25 cellular contexts compared by ENCODE assay signal in genomic region chr14:23358553-23359166, GRCh38. TPM values are rescaled to one million over a fixed set of nuclear protein-coding genes. Genes with fewer than 3 reads are reported as not detected.
DNase-seq lines count a peak whose midpoint lies in the region; ATAC-seq, FAIRE-seq and TF ChIP-seq lines count a peak whose summit lies in the region.
"Had no signal": no experiment of that assay in that cellular context is flagged by ENCODE, and none has a peak within 500 bp of the region (broad histone marks: within the 10 kb centered on the region; RNA-seq: fewer than 3 reads in every experiment).

No MANE protein-coding gene starts in this region.

- DNase-seq in WERI-Rb-1 (no peak), epidermal melanocyte (ENCODE audit: insufficient read length, low spot score) (peak; percentile 3), osteoblast (ENCODE audit: insufficient read length, low spot score, missing footprints) (peak; percentile 66), GM20000 (ENCODE audit: low spot score) (no peak), GM12892 (ENCODE audit: insufficient read length) (no peak)
- DNase-seq: activated CD4-positive, alpha-beta T cell treated with anti-CD3 and anti-CD28 coated beads, Interleukin-2, amount 10 ng/mL, durations not matched to agents 24 days and 14 days; activated CD8-positive, alpha-beta memory T cell treated with anti-CD3 and anti-CD28 coated beads, Interleukin-2, amount 10 ng/mL, durations not matched to agents 7 days and 5 days; activated naive CD8-positive, alpha-beta T cell treated with anti-CD3 and anti-CD28 coated beads, Interleukin-2, amount 10 ng/mL, durations not matched to agents 7 days and 5 days; heart right ventricle; Kasumi-1; left ventricle myocardium superior; mucosa of descending colon; NCI-H1092; NCI-H2029 treated with DMSO at 0.1 percent for 48 hours; NCI-H345; right cardiac atrium; stimulated activated CD8-positive, alpha-beta memory T cell treated with anti-CD3 and anti-CD28 coated beads, Interleukin-4, amount 100 ng/mL, for 48 hours had no signal

- FAIRE-seq in GM12892 (lab: Jason Lieb, UNC) = no peak
- FAIRE-seq: colon, endometrium, urothelium cell line had no signal

- H4K20me1 ChIP-seq in osteoblast (ENCODE audit: insufficient read depth, low read length) = no peaks in the 10 kb centered on the region

- H3K27me3 ChIP-seq in WERI-Rb-1 (ENCODE audit: insufficient read depth, low read depth, severe bottlenecking) (no peaks in the 10 kb centered on the region), osteoblast (ENCODE audit: insufficient read depth, low read length) (no peaks in the 10 kb centered on the region)

- H3K4me3 ChIP-seq in WERI-Rb-1 (ENCODE audit: low read depth, low read length) (no peak overlapping the region), osteoblast (ENCODE audit: insufficient read depth, low read length) (no peak overlapping the region)
- H3K4me3 ChIP-seq: HAP-1, heart right ventricle, mucosa of descending colon, SJSA1 had no signal

- peak overlapping the region; percentile 45 for H3K27ac ChIP-seq in WERI-Rb-1
- no peak overlapping the region for H3K27ac ChIP-seq in osteoblast (ENCODE audit: low read depth, low read length)
- H3K27ac ChIP-seq: heart right ventricle, SJSA1 had no signal

- H3K4me2 ChIP-seq in osteoblast (ENCODE audit: insufficient read depth, low read length) = no peak overlapping the region

- peaks cover 5% of the 10 kb centered on the region for H3K4me1 ChIP-seq in osteoblast (ENCODE audit: insufficient read depth, low read length)
- H3K4me1 ChIP-seq: HAP-1, SJSA1 had no signal

- H3K36me3 ChIP-seq in WERI-Rb-1 = peaks cover 60% of the 10 kb centered on the region
- peaks cover 12% of the 10 kb centered on the region for H3K36me3 ChIP-seq in osteoblast (ENCODE audit: insufficient read depth, low read length)
- H3K36me3 ChIP-seq: HAP-1, SJSA1 had no signal

- ATAC-seq in HG02642 (IDR thresholded peaks at IDR 0.05; ENCODE audit: poor library complexity, unreplicated experiment) = no peak
- ATAC-seq: activated CD8-positive, alpha-beta memory T cell treated with anti-CD3 and anti-CD28 coated beads, Interleukin-2, amount 10 ng/mL, durations not matched to agents 7 days and 5 days; mucosa of descending colon; right cardiac atrium had no signal

- H2AFZ ChIP-seq in osteoblast (ENCODE audit: low read length) = no peak overlapping the region

- TF ChIP-seq CTCF in WERI-Rb-1 (IDR thresholded peaks at IDR 0.05; ENCODE audit: low read depth, low read length) = no peak
- TF ChIP-seq CTCF in osteoblast (IDR thresholded peaks at IDR 0.05; ENCODE audit: extremely low read depth, low read depth, low read length) = no peak
- no peak for TF ChIP-seq CTCF in GM20000 (IDR thresholded peaks at IDR 0.05; ENCODE audit: extremely low read depth, missing control alignments)

- H3K9me3 ChIP-seq in WERI-Rb-1 (ENCODE audit: severe bottlenecking) = no peaks in the 10 kb centered on the region
- no peaks in the 10 kb centered on the region for H3K9me3 ChIP-seq in osteoblast (ENCODE audit: low read depth, low read length)
- H3K9me3 ChIP-seq: HAP-1, heart right ventricle, mucosa of descending colon, SJSA1 had no signal

- no peak for TF ChIP-seq POLR2A in GM12892 (IDR thresholded peaks at IDR 0.05; ENCODE audit: low read depth, low read length)

- no peaks in the 10 kb centered on the region for H3K79me2 ChIP-seq in osteoblast (ENCODE audit: insufficient read depth, low read length)

RNA-seq across cellular contexts. Expression of gene SLC22A17, which starts 6.0 kb away (rescaled TPM):
- 18.1 and 19.7 TPM in 2 replicates for total RNA-seq in osteoblast
- not detected for polyA plus RNA-seq in GM12892 (2012; ENCODE audit: missing spikeins)

RNA-seq across cellular contexts. Expression of gene EFS, which starts 6.3 kb away (rescaled TPM):
- 9.8 and 14.1 TPM in 2 replicates for total RNA-seq in osteoblast
- not detected for polyA plus RNA-seq in GM12892 (2012; ENCODE audit: missing spikeins)
- total RNA-seq: activated CD4-positive, alpha-beta T cell treated with anti-CD3 and anti-CD28 coated beads, Interleukin-2, amount 10 ng/mL, durations not matched to agents 24 days and 14 days; activated CD8-positive, alpha-beta memory T cell treated with anti-CD3 and anti-CD28 coated beads, Interleukin-2, amount 10 ng/mL, durations not matched to agents 7 days and 5 days; activated naive CD8-positive, alpha-beta T cell treated with anti-CD3 and anti-CD28 coated beads, Interleukin-2, amount 10 ng/mL, durations not matched to agents 7 days and 5 days; SJSA1 had no signal

RNA-seq across cellular contexts. Expression of gene IL25, which starts 13.9 kb away (rescaled TPM):
- total RNA-seq in osteoblast = not detected in 2 replicates
- polyA plus RNA-seq in GM12892 (2012; ENCODE audit: missing spikeins) = not detected
- total RNA-seq: activated CD4-positive, alpha-beta T cell treated with anti-CD3 and anti-CD28 coated beads, Interleukin-2, amount 10 ng/mL, durations not matched to agents 24 days and 14 days; activated CD8-positive, alpha-beta memory T cell treated with anti-CD3 and anti-CD28 coated beads, Interleukin-2, amount 10 ng/mL, durations not matched to agents 7 days and 5 days; Daoy; left ventricle myocardium superior; mucosa of descending colon; omental fat pad; right cardiac atrium; SJSA1 had no signal
- polyA plus RNA-seq: heart right ventricle had no signal

RNA-seq across cellular contexts. Expression of gene CMTM5, which starts 18.2 kb away (rescaled TPM):
- total RNA-seq in osteoblast = not detected in 2 replicates
- not detected for polyA plus RNA-seq in GM12892 (2012; ENCODE audit: missing spikeins)
- total RNA-seq: activated CD4-positive, alpha-beta T cell treated with anti-CD3 and anti-CD28 coated beads, Interleukin-2, amount 10 ng/mL, durations not matched to agents 24 days and 14 days; activated CD8-positive, alpha-beta memory T cell treated with anti-CD3 and anti-CD28 coated beads, Interleukin-2, amount 10 ng/mL, durations not matched to agents 7 days and 5 days; activated naive CD8-positive, alpha-beta T cell treated with anti-CD3 and anti-CD28 coated beads, Interleukin-2, amount 10 ng/mL, durations not matched to agents 7 days and 5 days; Daoy; left ventricle myocardium superior; omental fat pad; SJSA1 had no signal

RNA-seq across cellular contexts. Expression of gene PABPN1, which starts 37.4 kb away (rescaled TPM):
- 42.3 and 51.9 TPM in 2 replicates for total RNA-seq in osteoblast
- 136 TPM for polyA plus RNA-seq in GM12892 (2012; ENCODE audit: missing spikeins)

Comparison
In these comparisons a context has a peak if more than half of its experiments do, and no peak if none do; other contexts are left out.
1. DNase-seq: peak in epidermal melanocyte (single experiment) and osteoblast (single experiment); none in WERI-Rb-1 (single experiment), GM20000 (single experiment) and GM12892 (single experiment).